ENCODE assay signal across 1 cellular context in genomic region chr3:196639517-196640500, GRCh38.
TF ChIP-seq lines count a peak whose summit lies in the region.

NRROS (plus strand) TSS chr3:196639694; CDS start chr3:196654540, 14,846 bp downstream.

TF ChIP-seq in GM12878, 131 proteins besides CTCF, POLR2A, EP300 and RAD21 (continued from another document):
- TF ChIP-seq BCLAF1 (IDR thresholded peaks at IDR 0.05) = no peak
- no peak for TF ChIP-seq NRF1 (conservative IDR thresholded peaks at IDR 0.05; ENCODE audit: low read depth, low read length)
- no peak for TF ChIP-seq SP1 (IDR thresholded peaks at IDR 0.05; ENCODE audit: low read depth, low read length)
- TF ChIP-seq EZH2 (IDR thresholded peaks at IDR 0.05; ENCODE audit: borderline replicate concordance, control insufficient read depth, low read depth, low read length) = no peak
- TF ChIP-seq RELA (IDR thresholded peaks at IDR 0.05; ENCODE audit: borderline replicate concordance, partially characterized antibody) = no peak
- TF ChIP-seq MLLT1 (IDR thresholded peaks at IDR 0.05) = no peak; the same call in 1 of the 2 replicates
- TF ChIP-seq PML (IDR thresholded peaks at IDR 0.05; ENCODE audit: low read length) = no peak
- TF ChIP-seq, protein P1, sequence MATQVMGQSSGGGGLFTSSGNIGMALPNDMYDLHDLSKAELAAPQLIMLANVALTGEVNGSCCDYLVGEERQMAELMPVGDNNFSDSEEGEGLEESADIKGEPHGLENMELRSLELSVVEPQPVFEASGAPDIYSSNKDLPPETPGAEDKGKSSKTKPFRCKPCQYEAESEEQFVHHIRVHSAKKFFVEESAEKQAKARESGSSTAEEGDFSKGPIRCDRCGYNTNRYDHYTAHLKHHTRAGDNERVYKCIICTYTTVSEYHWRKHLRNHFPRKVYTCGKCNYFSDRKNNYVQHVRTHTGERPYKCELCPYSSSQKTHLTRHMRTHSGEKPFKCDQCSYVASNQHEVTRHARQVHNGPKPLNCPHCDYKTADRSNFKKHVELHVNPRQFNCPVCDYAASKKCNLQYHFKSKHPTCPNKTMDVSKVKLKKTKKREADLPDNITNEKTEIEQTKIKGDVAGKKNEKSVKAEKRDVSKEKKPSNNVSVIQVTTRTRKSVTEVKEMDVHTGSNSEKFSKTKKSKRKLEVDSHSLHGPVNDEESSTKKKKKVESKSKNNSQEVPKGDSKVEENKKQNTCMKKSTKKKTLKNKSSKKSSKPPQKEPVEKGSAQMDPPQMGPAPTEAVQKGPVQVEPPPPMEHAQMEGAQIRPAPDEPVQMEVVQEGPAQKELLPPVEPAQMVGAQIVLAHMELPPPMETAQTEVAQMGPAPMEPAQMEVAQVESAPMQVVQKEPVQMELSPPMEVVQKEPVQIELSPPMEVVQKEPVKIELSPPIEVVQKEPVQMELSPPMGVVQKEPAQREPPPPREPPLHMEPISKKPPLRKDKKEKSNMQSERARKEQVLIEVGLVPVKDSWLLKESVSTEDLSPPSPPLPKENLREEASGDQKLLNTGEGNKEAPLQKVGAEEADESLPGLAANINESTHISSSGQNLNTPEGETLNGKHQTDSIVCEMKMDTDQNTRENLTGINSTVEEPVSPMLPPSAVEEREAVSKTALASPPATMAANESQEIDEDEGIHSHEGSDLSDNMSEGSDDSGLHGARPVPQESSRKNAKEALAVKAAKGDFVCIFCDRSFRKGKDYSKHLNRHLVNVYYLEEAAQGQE (IDR thresholded peaks at IDR 0.05; ENCODE audit: low read depth, low read length) = 0 out of 2 replicates have a peak, but pooled peaks have one; percentile 10
- no peak for TF ChIP-seq MTA3 (IDR thresholded peaks at IDR 0.05; ENCODE audit: borderline replicate concordance, low read length)
- no peak for TF ChIP-seq KAT2A (conservative IDR thresholded peaks at IDR 0.05; ENCODE audit: control insufficient read depth, low read depth, low read length)
- TF ChIP-seq PKNOX1 (IDR thresholded peaks at IDR 0.05) = no peak
- no peak for TF ChIP-seq KDM1A (IDR thresholded peaks at IDR 0.05; ENCODE audit: borderline replicate concordance)
- TF ChIP-seq BACH1 (IDR thresholded peaks at IDR 0.05; ENCODE audit: borderline replicate concordance) = peak; percentile 42; the same call in 1 of the 2 replicates
- no peak; the same call in 1 of the 2 replicates for TF ChIP-seq LARP7 (IDR thresholded peaks at IDR 0.05)
- TF ChIP-seq ZNF207 (IDR thresholded peaks at IDR 0.05; ENCODE audit: borderline replicate concordance) = no peak
- TF ChIP-seq ETV6 (conservative IDR thresholded peaks at IDR 0.05 in 1 of 2, IDR thresholded peaks at IDR 0.05 in 1 of 2; ENCODE audit: borderline replicate concordance in 1 of 2, low read depth in 1 of 2) = 0 out of 4 replicates have a peak, but pooled peaks of 1 of the 2 experiments have one; percentile 16
- TF ChIP-seq ZNF274 (IDR thresholded peaks at IDR 0.05; ENCODE audit: insufficient read depth, insufficient read length) = no peak
- TF ChIP-seq MXI1 (IDR thresholded peaks at IDR 0.05; ENCODE audit: low read depth, low read length) = peak; percentile 50; the same call in 1 of the 2 replicates
- TF ChIP-seq SUZ12 (IDR thresholded peaks at IDR 0.05; ENCODE audit: unreplicated experiment) = no peak
- TF ChIP-seq, protein P2, sequence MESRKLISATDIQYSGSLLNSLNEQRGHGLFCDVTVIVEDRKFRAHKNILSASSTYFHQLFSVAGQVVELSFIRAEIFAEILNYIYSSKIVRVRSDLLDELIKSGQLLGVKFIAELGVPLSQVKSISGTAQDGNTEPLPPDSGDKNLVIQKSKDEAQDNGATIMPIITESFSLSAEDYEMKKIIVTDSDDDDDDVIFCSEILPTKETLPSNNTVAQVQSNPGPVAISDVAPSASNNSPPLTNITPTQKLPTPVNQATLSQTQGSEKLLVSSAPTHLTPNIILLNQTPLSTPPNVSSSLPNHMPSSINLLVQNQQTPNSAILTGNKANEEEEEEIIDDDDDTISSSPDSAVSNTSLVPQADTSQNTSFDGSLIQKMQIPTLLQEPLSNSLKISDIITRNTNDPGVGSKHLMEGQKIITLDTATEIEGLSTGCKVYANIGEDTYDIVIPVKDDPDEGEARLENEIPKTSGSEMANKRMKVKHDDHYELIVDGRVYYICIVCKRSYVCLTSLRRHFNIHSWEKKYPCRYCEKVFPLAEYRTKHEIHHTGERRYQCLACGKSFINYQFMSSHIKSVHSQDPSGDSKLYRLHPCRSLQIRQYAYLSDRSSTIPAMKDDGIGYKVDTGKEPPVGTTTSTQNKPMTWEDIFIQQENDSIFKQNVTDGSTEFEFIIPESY (IDR thresholded peaks at IDR 0.05) = no peak
- TF ChIP-seq ATF7 (IDR thresholded peaks at IDR 0.05; ENCODE audit: low read depth) = no peak
- TF ChIP-seq CREB1 (IDR thresholded peaks at IDR 0.05; ENCODE audit: low read depth) = no peak
- TF ChIP-seq SMARCA5 (IDR thresholded peaks at IDR 0.05) = peak; percentile 90; the same call in 1 of the 2 replicates
- no peak for TF ChIP-seq IRF4 (IDR thresholded peaks at IDR 0.05; ENCODE audit: low read depth, low read length)
- TF ChIP-seq MEF2A (IDR thresholded peaks at IDR 0.05; ENCODE audit: insufficient read depth, low read depth, low read length) = 0 out of 2 replicates have a peak, but pooled peaks have one; percentile 33
- peak; percentile 53; the same call in 1 of the 3 replicates for TF ChIP-seq POU2F2 (IDR thresholded peaks at IDR 0.05; ENCODE audit: borderline replicate concordance, low read depth, low read length)
- TF ChIP-seq, protein P3, sequence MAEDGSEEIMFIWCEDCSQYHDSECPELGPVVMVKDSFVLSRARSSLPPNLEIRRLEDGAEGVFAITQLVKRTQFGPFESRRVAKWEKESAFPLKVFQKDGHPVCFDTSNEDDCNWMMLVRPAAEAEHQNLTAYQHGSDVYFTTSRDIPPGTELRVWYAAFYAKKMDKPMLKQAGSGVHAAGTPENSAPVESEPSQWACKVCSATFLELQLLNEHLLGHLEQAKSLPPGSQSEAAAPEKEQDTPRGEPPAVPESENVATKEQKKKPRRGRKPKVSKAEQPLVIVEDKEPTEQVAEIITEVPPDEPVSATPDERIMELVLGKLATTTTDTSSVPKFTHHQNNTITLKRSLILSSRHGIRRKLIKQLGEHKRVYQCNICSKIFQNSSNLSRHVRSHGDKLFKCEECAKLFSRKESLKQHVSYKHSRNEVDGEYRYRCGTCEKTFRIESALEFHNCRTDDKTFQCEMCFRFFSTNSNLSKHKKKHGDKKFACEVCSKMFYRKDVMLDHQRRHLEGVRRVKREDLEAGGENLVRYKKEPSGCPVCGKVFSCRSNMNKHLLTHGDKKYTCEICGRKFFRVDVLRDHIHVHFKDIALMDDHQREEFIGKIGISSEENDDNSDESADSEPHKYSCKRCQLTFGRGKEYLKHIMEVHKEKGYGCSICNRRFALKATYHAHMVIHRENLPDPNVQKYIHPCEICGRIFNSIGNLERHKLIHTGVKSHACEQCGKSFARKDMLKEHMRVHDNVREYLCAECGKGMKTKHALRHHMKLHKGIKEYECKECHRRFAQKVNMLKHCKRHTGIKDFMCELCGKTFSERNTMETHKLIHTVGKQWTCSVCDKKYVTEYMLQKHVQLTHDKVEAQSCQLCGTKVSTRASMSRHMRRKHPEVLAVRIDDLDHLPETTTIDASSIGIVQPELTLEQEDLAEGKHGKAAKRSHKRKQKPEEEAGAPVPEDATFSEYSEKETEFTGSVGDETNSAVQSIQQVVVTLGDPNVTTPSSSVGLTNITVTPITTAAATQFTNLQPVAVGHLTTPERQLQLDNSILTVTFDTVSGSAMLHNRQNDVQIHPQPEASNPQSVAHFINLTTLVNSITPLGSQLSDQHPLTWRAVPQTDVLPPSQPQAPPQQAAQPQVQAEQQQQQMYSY (CRISPR knock-in tag; IDR thresholded peaks at IDR 0.05) = no peak
- peak; percentile 81; the same call in 1 of the 2 replicates for TF ChIP-seq RCOR1 (conservative IDR thresholded peaks at IDR 0.05; ENCODE audit: low read depth, low read length)
- TF ChIP-seq ESRRA (IDR thresholded peaks at IDR 0.05; ENCODE audit: low read length) = no peak
- TF ChIP-seq, protein P4, sequence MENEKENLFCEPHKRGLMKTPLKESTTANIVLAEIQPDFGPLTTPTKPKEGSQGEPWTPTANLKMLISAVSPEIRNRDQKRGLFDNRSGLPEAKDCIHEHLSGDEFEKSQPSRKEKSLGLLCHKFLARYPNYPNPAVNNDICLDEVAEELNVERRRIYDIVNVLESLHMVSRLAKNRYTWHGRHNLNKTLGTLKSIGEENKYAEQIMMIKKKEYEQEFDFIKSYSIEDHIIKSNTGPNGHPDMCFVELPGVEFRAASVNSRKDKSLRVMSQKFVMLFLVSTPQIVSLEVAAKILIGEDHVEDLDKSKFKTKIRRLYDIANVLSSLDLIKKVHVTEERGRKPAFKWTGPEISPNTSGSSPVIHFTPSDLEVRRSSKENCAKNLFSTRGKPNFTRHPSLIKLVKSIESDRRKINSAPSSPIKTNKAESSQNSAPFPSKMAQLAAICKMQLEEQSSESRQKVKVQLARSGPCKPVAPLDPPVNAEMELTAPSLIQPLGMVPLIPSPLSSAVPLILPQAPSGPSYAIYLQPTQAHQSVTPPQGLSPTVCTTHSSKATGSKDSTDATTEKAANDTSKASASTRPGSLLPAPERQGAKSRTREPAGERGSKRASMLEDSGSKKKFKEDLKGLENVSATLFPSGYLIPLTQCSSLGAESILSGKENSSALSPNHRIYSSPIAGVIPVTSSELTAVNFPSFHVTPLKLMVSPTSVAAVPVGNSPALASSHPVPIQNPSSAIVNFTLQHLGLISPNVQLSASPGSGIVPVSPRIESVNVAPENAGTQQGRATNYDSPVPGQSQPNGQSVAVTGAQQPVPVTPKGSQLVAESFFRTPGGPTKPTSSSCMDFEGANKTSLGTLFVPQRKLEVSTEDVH (IDR thresholded peaks at IDR 0.05; ENCODE audit: low read depth, partially characterized antibody) = no peak
- TF ChIP-seq ZSCAN29 (IDR thresholded peaks at IDR 0.05) = no peak
- TF ChIP-seq RB1 (IDR thresholded peaks at IDR 0.05; ENCODE audit: borderline replicate concordance) = no peak
- 0 out of 2 replicates have a peak, but pooled peaks have one; percentile 20 for TF ChIP-seq SIN3A (IDR thresholded peaks at IDR 0.05; ENCODE audit: low read depth, low read length)
- TF ChIP-seq MEF2B (IDR thresholded peaks at IDR 0.05; ENCODE audit: partially characterized antibody, poor library complexity, severe bottlenecking) = no peak
- peak; percentile 66; the same call in 1 of the 2 replicates for TF ChIP-seq NR2F1 (conservative IDR thresholded peaks at IDR 0.05)
- TF ChIP-seq KLF5 (IDR thresholded peaks at IDR 0.05; ENCODE audit: partially characterized antibody) = peak; percentile 29
- TF ChIP-seq TCF12 (IDR thresholded peaks at IDR 0.05; ENCODE audit: low read depth, low read length) = no peak
- TF ChIP-seq TAF1 (IDR thresholded peaks at IDR 0.05; ENCODE audit: borderline replicate concordance, low read depth, low read length) = peak; percentile 72; the same call in 1 of the 2 replicates
- TF ChIP-seq, protein P5, sequence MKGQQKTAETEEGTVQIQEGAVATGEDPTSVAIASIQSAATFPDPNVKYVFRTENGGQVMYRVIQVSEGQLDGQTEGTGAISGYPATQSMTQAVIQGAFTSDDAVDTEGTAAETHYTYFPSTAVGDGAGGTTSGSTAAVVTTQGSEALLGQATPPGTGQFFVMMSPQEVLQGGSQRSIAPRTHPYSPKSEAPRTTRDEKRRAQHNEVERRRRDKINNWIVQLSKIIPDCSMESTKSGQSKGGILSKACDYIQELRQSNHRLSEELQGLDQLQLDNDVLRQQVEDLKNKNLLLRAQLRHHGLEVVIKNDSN (IDR thresholded peaks at IDR 0.05; ENCODE audit: borderline replicate concordance, extremely low read length, insufficient read depth, low read depth, low read length) = peak; percentile 61
- 0 out of 2 replicates have a peak, but pooled peaks have one; percentile 7 for TF ChIP-seq YY1 (IDR thresholded peaks at IDR 0.05; ENCODE audit: low read depth, low read length)
- peak; percentile 27; the same call in 1 of the 2 replicates for TF ChIP-seq SMAD5 (IDR thresholded peaks at IDR 0.05; ENCODE audit: low read depth)
